Comparison of ENCODE assay signal across 7 cellular contexts in the genomic region with DNA sequence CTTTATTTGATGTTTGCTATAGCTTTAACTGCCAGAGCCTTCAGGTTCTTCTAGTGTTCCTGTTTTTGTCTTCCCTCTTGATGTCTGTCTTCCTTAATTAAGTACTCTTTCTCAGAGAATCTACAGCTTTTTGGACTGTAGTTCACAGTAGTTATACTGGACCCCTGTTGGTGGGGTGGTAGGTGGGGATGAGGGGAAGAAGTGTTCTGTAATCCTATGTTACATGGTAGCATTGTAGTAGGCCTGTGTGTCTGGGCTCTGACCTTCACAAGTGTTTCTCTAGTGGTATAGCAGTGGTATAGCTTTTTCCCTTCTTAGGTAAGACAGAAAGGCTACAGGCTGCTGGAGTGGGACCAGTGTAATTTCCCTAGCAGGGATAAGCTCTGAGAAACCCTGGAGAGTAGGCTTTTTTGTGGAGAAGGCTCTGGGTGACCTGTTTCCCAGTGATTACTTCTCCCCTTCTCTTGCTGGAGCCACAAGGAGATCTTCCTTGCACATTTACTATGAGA. TPM values are rescaled to one million over a fixed set of nuclear protein-coding genes. Genes with fewer than 3 reads are reported as not detected.
"Had no signal": no experiment of that assay in that cellular context is flagged by ENCODE, and none has a peak within 500 bp of the region (broad histone marks: within the 10 kb centered on the region; RNA-seq: fewer than 3 reads in every experiment).

No MANE protein-coding gene starts in this region.

- H3K9ac ChIP-seq: GM23248 had no signal

- DNase-seq: GM23248, H7, HCEC 1CT, IMR-90, KG1 had no signal

- H2AFZ ChIP-seq: GM23248 had no signal

- ATAC-seq: K562 had no signal

- H3K4me3 ChIP-seq: GM23248, K562 had no signal

- H3K27ac ChIP-seq: GM23248, HL-60 had no signal

RNA-seq across cellular contexts. Expression of gene CHRNA7, which starts 59.6 kb away (rescaled TPM):
- total RNA-seq: GM23248, IMR-90, K562 had no signal
- polyA plus RNA-seq: GM23248 had no signal
